In genomic region chr9:127855522-127855921, GRCh38 we compare ENCODE assay signal across 16 cellular contexts. TPM values are rescaled to one million over a fixed set of nuclear protein-coding genes. Genes with fewer than 3 reads are reported as not detected.
DNase-seq lines count a peak whose midpoint lies in the region; ATAC-seq and TF ChIP-seq lines count a peak whose summit lies in the region.
"Had no signal": no experiment of that assay in that cellular context is flagged by ENCODE, and none has a peak within 500 bp of the region (broad histone marks: within the 10 kb centered on the region; RNA-seq: fewer than 3 reads in every experiment).

No MANE protein-coding gene starts in this region.

- H3K4me3 Mint-ChIP-seq in T-helper 1 cell treated with Interleukin-12 subunit alpha and Interleukin-12 subunit beta and Interleukin-4 antibody, amounts not matched to agents 30 μg/mL and 1 μg/mL, for 36 hours = peak overlapping the region; percentile 63
- H3K4me3 Mint-ChIP-seq in T-cell = peak overlapping the region; percentile 36 to 93 (median 47)
- no peak overlapping the region for H3K4me3 Mint-ChIP-seq in endothelial cell (ENCODE audit: unreplicated experiment)
- H3K4me3 Mint-ChIP-seq: brain, WTC11 had no signal

- H3K14ac ChIP-seq in trophoblast cell (ENCODE audit: low read length) = peak overlapping the region; percentile 5

- H2BK12ac ChIP-seq in trophoblast cell (ENCODE audit: low read length) = peak overlapping the region; percentile 95

- no peak overlapping the region for H4K8ac ChIP-seq in trophoblast cell (ENCODE audit: low read depth, low read length)

- no peak overlapping the region for H3K18ac ChIP-seq in trophoblast cell (ENCODE audit: low read length)

- H3K36me3 Mint-ChIP-seq in T-helper 1 cell treated with Interleukin-12 subunit alpha and Interleukin-12 subunit beta and Interleukin-4 antibody, amounts not matched to agents 30 μg/mL and 1 μg/mL, for 36 hours (ENCODE audit: low read depth) = peaks cover 8% of the 10 kb centered on the region
- H3K36me3 Mint-ChIP-seq in T-cell (peaks cover 4% of the 10 kb centered on the region), endothelial cell (ENCODE audit: low read depth, unreplicated experiment) (peaks cover 5% of the 10 kb centered on the region)
- H3K36me3 Mint-ChIP-seq: brain, WTC11 had no signal

- WGBS in trophoblast cell (ENCODE audit: extremely low coverage, insufficient coverage, insufficient read length) = no CpG with 5 or more reads among the region's 5 CpGs

- POLR2A ChIA-PET in T-cell (lab: Charles Lee) = interaction anchor here in 1 of 2 donors (0.6 kb wide), 1 partner anchor 85 kb away, joined by 4 read pairs; no protein-coding TSS in a partner anchor

- peaks cover 10% of the 10 kb centered on the region for H3K79me2 ChIP-seq in trophoblast cell (ENCODE audit: control insufficient read depth, insufficient read depth, low read length, poor library complexity)

- H3K4me1 ChIP-seq in trophoblast cell (ENCODE audit: control insufficient read depth in 1 of 2, insufficient read depth in 2 of 2, low read length in 2 of 2) = peaks cover 24 to 38% of the 10 kb centered on the region in 2 experiments
- H3K4me1 ChIP-seq in SJCRH30 = peaks cover 26% of the 10 kb centered on the region

- H3K4ac ChIP-seq in trophoblast cell (ENCODE audit: low read depth, low read length) = no peak overlapping the region

- CTCF ChIA-PET in T-cell (lab: Charles Lee) = no interaction called here

- peaks cover 3% of the 10 kb centered on the region for H3K9me3 Mint-ChIP-seq in T-helper 1 cell treated with Interleukin-12 subunit alpha and Interleukin-12 subunit beta and Interleukin-4 antibody, amounts not matched to agents 30 μg/mL and 1 μg/mL, for 36 hours
- H3K9me3 Mint-ChIP-seq in T-cell (peaks cover 0 to 2% (median 1%) of the 10 kb centered on the region in 3 donors), endothelial cell (ENCODE audit: unreplicated experiment) (peaks cover 2% of the 10 kb centered on the region)
- H3K9me3 Mint-ChIP-seq: WTC11 had no signal

- peak overlapping the region; percentile 60 for H2BK120ac ChIP-seq in trophoblast cell (ENCODE audit: insufficient read depth, low read length, poor library complexity)

- no peaks in the 10 kb centered on the region for H3K27me3 ChIP-seq in trophoblast cell (ENCODE audit: insufficient read depth, low read length)
- no peaks in the 10 kb centered on the region for H3K27me3 ChIP-seq in SJCRH30

- H3K9ac ChIP-seq in trophoblast cell (ENCODE audit: low read length) = no peak overlapping the region
- H3K9ac ChIP-seq: SK-N-SH had no signal

- H2AK5ac ChIP-seq in trophoblast cell (ENCODE audit: low read length) = peak overlapping the region; percentile 24

- DNase-seq in T-helper 1 cell (no peak), T-cell (no peak), endothelial cell (ENCODE audit: low spot score) (no peak), trophoblast cell (no peak), DMS153 (lab: John Stamatoyannopoulos, UW) (no peak), SJCRH30 (no peak)
- DNase-seq: activated T-cell treated with anti-CD3 and anti-CD28 coated beads, Interleukin-2, amount 50 U/mL, for 48 hours; effector memory CD4-positive, alpha-beta T cell; islet precursor cell; NCI-H1092 treated with DMSO at 0.1 percent for 48 hours; SK-N-SH had no signal

- H3K23ac ChIP-seq in trophoblast cell (ENCODE audit: low read length) = no peak overlapping the region

- H3K4me1 Mint-ChIP-seq in T-helper 1 cell treated with Interleukin-12 subunit alpha and Interleukin-12 subunit beta and Interleukin-4 antibody, amounts not matched to agents 30 μg/mL and 1 μg/mL, for 36 hours (ENCODE audit: low read depth) = peaks cover 22% of the 10 kb centered on the region
- H3K4me1 Mint-ChIP-seq in T-cell (peaks cover 29 to 46% (median 32%) of the 10 kb centered on the region in 3 donors), endothelial cell (ENCODE audit: unreplicated experiment) (peaks cover 50% of the 10 kb centered on the region)
- H3K4me1 Mint-ChIP-seq: brain had no signal

- H3K36me3 ChIP-seq in trophoblast cell (ENCODE audit: control insufficient read depth in 1 of 2, insufficient read depth in 2 of 2, low read length in 2 of 2) (peaks cover 0 to 1% of the 10 kb centered on the region in 2 experiments), SJCRH30 (no peaks in the 10 kb centered on the region)

- H3K4me3 ChIP-seq in trophoblast cell (ENCODE audit: low read depth, low read length) (no peak overlapping the region), SJCRH30 (no peak overlapping the region)

- H3K27me3 Mint-ChIP-seq in T-helper 1 cell treated with Interleukin-12 subunit alpha and Interleukin-12 subunit beta and Interleukin-4 antibody, amounts not matched to agents 30 μg/mL and 1 μg/mL, for 36 hours (ENCODE audit: low read depth) = no peaks in the 10 kb centered on the region
- H3K27me3 Mint-ChIP-seq in T-cell (no peaks in the 10 kb centered on the region), endothelial cell (ENCODE audit: unreplicated experiment) (peaks cover 5% of the 10 kb centered on the region)
- H3K27me3 Mint-ChIP-seq: brain had no signal

- H3K27ac ChIP-seq in trophoblast cell (ENCODE audit: low read depth, low read length) (no peak overlapping the region), SJCRH30 (no peak overlapping the region)
- H3K27ac ChIP-seq: 22Rv1 had no signal

- peaks cover 52% of the 10 kb centered on the region for H3K79me1 ChIP-seq in trophoblast cell (ENCODE audit: low read length)

- H3K4me2 ChIP-seq in trophoblast cell (ENCODE audit: low read length) = no peak overlapping the region

- H2BK5ac ChIP-seq in trophoblast cell (ENCODE audit: low read depth, low read length, poor library complexity) = peak overlapping the region; percentile 2

- ATAC-seq in T-cell (replicated peaks in 1 of 4) (no peak), GM18867 (IDR thresholded peaks at IDR 0.05; ENCODE audit: unreplicated experiment) (no peak)
- ATAC-seq: WTC11 had no signal

- peak overlapping the region; percentile 52 for H3K27ac Mint-ChIP-seq in T-helper 1 cell treated with Interleukin-12 subunit alpha and Interleukin-12 subunit beta and Interleukin-4 antibody, amounts not matched to agents 30 μg/mL and 1 μg/mL, for 36 hours
- peak overlapping the region; percentile 57 to 87 for H3K27ac Mint-ChIP-seq in T-cell
- H3K27ac Mint-ChIP-seq in endothelial cell (ENCODE audit: unreplicated experiment) = peak overlapping the region; percentile 77
- H3K27ac Mint-ChIP-seq: WTC11 had no signal

- H4K91ac ChIP-seq in trophoblast cell (ENCODE audit: low read depth, low read length) = peak overlapping the region; percentile 95

- no peak overlapping the region for H4K12ac ChIP-seq in trophoblast cell (ENCODE audit: low read depth, low read length)

- no peak for TF ChIP-seq CTCF in endothelial cell (IDR thresholded peaks at IDR 0.05; ENCODE audit: unreplicated experiment)

- H2AFZ ChIP-seq in trophoblast cell (ENCODE audit: insufficient read depth, low read length, poor library complexity) = no peak overlapping the region

- H3K9me3 ChIP-seq in trophoblast cell (ENCODE audit: insufficient read depth, low read depth, low read length) (peaks cover 3% of the 10 kb centered on the region), SJCRH30 (replicated peaks) (no peaks in the 10 kb centered on the region)
- H3K9me3 ChIP-seq: SK-N-SH had no signal

RNA-seq across cellular contexts. Expression of gene ENG, which starts 1.1 kb away (rescaled TPM):
- total RNA-seq in T-cell (10 to 100 TPM in 1 of 5 donors, 1 to 10 TPM in 4; 6.8 to 16.7 (median 8.8) TPM), endothelial cell (ENCODE audit: unreplicated experiment) (113 TPM)
- polyA plus RNA-seq in trophoblast cell (2013) = 68.9 and 73.1 TPM in 2 replicates
- 16.4 and 16.6 TPM in 2 replicates for total RNA-seq in SJCRH30 (2014; rRNA removed; shearing (Covaris generic))

RNA-seq across cellular contexts. Expression of gene AK1, which starts 22.0 kb away (rescaled TPM):
- total RNA-seq in T-cell (10 to 100 TPM; 40.5 to 54.9 (median 50.4) TPM), endothelial cell (ENCODE audit: unreplicated experiment) (63.3 TPM)
- 33.2 and 34.2 TPM in 2 replicates for polyA plus RNA-seq in trophoblast cell (2013)
- 31.4 and 36.4 TPM in 2 replicates for total RNA-seq in SJCRH30 (2014; rRNA removed; shearing (Covaris generic))

RNA-seq across cellular contexts. Expression of gene ST6GALNAC6, which starts 43.9 kb away (rescaled TPM):
- 100 to 1,000 TPM in 2 of 5 donors, 10 to 100 TPM in 3; 73.0 to 123 (median 86.3) TPM for total RNA-seq in T-cell
- total RNA-seq in endothelial cell (ENCODE audit: unreplicated experiment) = 80.0 TPM
- 9.1 and 10.5 TPM in 2 replicates for polyA plus RNA-seq in trophoblast cell (2013)
- total RNA-seq in SJCRH30 (2014; rRNA removed; shearing (Covaris generic)) = 59.9 and 61.5 TPM in 2 replicates

RNA-seq across cellular contexts. Expression of gene FPGS, which starts 52.8 kb away (rescaled TPM):
- total RNA-seq in T-cell (100 to 1,000 TPM in 3 of 5 donors, 10 to 100 TPM in 2; 78.4 to 151 (median 139) TPM), endothelial cell (ENCODE audit: unreplicated experiment) (51.3 TPM)
- 21.9 and 22.3 TPM in 2 replicates for polyA plus RNA-seq in trophoblast cell (2013)
- total RNA-seq in SJCRH30 (2014; rRNA removed; shearing (Covaris generic)) = 32.0 and 39.4 TPM in 2 replicates
